In the genomic region with DNA sequence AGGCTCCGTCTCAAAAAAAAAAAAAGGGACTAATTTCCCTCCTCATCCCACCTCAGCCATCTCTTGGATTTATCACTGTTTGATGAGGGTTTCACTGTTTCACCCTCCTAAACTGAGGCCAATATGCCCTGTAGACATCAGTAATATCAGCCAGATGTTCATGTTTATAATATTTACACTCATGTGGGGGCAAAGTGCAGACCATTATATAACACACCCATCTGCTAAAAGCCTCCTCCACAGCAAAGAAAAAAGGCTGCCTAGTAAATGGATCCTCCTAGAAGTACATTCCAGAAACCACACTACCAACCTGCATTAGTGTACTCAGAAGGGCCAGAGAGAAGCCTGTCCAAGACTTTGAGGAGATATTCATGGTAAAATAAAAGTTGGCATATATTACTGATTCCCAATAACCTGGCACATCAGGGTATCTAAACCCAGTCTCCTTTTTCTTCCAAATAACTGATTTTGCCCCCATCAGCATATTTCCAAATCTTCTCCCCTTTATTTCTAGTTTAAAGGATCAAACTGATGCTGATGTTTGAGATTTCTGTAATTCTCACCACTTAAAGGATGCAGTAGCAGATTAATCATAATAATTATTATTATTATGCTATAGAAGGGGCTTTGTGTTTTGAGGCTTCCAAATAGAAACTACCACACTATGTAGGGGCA, we compare ENCODE assay signal across 21 cellular contexts. TPM values are rescaled to one million over a fixed set of nuclear protein-coding genes. Genes with fewer than 3 reads are reported as not detected.
"Had no signal": no experiment of that assay in that cellular context is flagged by ENCODE, and none has a peak within 500 bp of the region (broad histone marks: within the 10 kb centered on the region; RNA-seq: fewer than 3 reads in every experiment).

No MANE protein-coding gene starts in this region.

- FAIRE-seq: keratinocyte, pancreas, TTC549 had no signal

- H3K27ac ChIP-seq: adrenal gland, cardiac muscle cell, colonic mucosa, gastroesophageal sphincter, pancreas, prostate gland, stomach, thyroid gland, upper lobe of right lung had no signal

- H3K4me3 ChIP-seq: adrenal gland, cardiac muscle cell, colonic mucosa, gastroesophageal sphincter, pancreas, prostate gland, stomach, thyroid gland, upper lobe of right lung had no signal

- H3K9me3 ChIP-seq: adrenal gland, colonic mucosa, gastroesophageal sphincter, pancreas, prostate gland, stomach, thyroid gland, upper lobe of right lung had no signal

- DNase-seq: cerebellar nuclear complex had no signal

- H3K4me1 ChIP-seq: adrenal gland, colonic mucosa, pancreas, prostate gland, thyroid gland, upper lobe of right lung had no signal

RNA-seq across cellular contexts. Expression of a gene that starts 55.1 kb away (rescaled TPM):
- total RNA-seq: activated CD4-positive, alpha-beta memory T cell treated with anti-CD3 and anti-CD28 coated beads for 36 hours; activated CD4-positive, alpha-beta T cell treated with anti-CD3 and anti-CD28 coated beads, Interleukin-2, amount 10 ng/mL, durations not matched to agents 24 days and 14 days; activated CD8-positive, alpha-beta memory T cell treated with anti-CD3 and anti-CD28 coated beads for 36 hours; activated naive CD4-positive, alpha-beta T cell treated with anti-CD3 and anti-CD28 coated beads for 36 hours; activated naive CD8-positive, alpha-beta T cell treated with anti-CD3 and anti-CD28 coated beads for 36 hours; activated T-helper 1 cell treated with anti-CD3 and anti-CD28 coated beads, Interleukin-12 subunit alpha, Interleukin-12 subunit beta, Interleukin-2, Interleukin-4 antibody, amounts not matched to agents 30 ng/mL and 10 ng/mL and 1 ng/mL, durations not matched to agents 14 hours and 24 hours and 36 hours; cardiac muscle cell; dermis microvascular lymphatic vessel endothelial cell; epithelial cell of proximal tubule; naive thymus-derived CD8-positive, alpha-beta T cell; pancreas; thyroid gland; upper lobe of right lung had no signal
- polyA plus RNA-seq: cardiac muscle cell; keratinocyte; naive thymus-derived CD8-positive, alpha-beta T cell had no signal
